In genomic region chr4:7434766-7435150, GRCh38 we compare ENCODE assay signal across 9 cellular contexts. TPM values are rescaled to one million over a fixed set of nuclear protein-coding genes. Genes with fewer than 3 reads are reported as not detected.
DNase-seq lines count a peak whose midpoint lies in the region; ATAC-seq and TF ChIP-seq lines count a peak whose summit lies in the region.
"Had no signal": no experiment of that assay in that cellular context is flagged by ENCODE, and none has a peak within 500 bp of the region (broad histone marks: within the 10 kb centered on the region; RNA-seq: fewer than 3 reads in every experiment).

A gene with protein sequence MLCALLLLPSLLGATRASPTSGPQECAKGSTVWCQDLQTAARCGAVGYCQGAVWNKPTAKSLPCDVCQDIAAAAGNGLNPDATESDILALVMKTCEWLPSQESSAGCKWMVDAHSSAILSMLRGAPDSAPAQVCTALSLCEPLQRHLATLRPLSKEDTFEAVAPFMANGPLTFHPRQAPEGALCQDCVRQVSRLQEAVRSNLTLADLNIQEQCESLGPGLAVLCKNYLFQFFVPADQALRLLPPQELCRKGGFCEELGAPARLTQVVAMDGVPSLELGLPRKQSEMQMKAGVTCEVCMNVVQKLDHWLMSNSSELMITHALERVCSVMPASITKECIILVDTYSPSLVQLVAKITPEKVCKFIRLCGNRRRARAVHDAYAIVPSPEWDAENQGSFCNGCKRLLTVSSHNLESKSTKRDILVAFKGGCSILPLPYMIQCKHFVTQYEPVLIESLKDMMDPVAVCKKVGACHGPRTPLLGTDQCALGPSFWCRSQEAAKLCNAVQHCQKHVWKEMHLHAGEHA (minus strand): TSS chr4:7434930. CDS start chr4:7434879, 51 bp downstream.

- no peak within 1 kb of the TSS for H4K8ac ChIP-seq in IMR-90 (ENCODE audit: low read depth in 2 of 2, low read length in 2 of 2)

- no peaks in the 10 kb centered on the region for H3K36me3 ChIP-seq in IMR-90 (ENCODE audit: control insufficient read depth, insufficient read depth, low read length)

- no peaks in the 10 kb centered on the region for H3K36me3 Mint-ChIP-seq in Calu3 (ENCODE audit: insufficient read depth, unreplicated experiment)
- H3K36me3 Mint-ChIP-seq: activated naive CD4-positive, alpha-beta T cell treated with anti-CD3 and anti-CD28 coated beads, Interleukin-2, amount 10 ng/mL, durations not matched to agents 7 days and 5 days had no signal

- intact Hi-C loops in Calu3 (cut with micrococcal nuclease; ENCODE audit: unreplicated experiment) (no loop called here), IMR-90 (cut with micrococcal nuclease) (no loop called here)

- dilution Hi-C loops in IMR-90 (cut with HindIII; ENCODE audit: low sequenced_read_pairs, unreplicated experiment) = no loop called here

- CTCF ChIA-PET in Calu3 (lab: Charles Lee) (interaction anchor here (1.2 kb wide), 1 partner anchor 15 kb away, joined by 3 read pairs; no protein-coding TSS in a partner anchor), IMR-90 (lab: Yijun Ruan, JAX) (no interaction called here)

- H3K27me3 Mint-ChIP-seq in Calu3 (ENCODE audit: unreplicated experiment) = peaks cover 23% of the 10 kb centered on the region
- H3K27me3 Mint-ChIP-seq: activated naive CD4-positive, alpha-beta T cell treated with anti-CD3 and anti-CD28 coated beads, Interleukin-2, amount 10 ng/mL, durations not matched to agents 7 days and 5 days had no signal

- no peak within 1 kb of the TSS for H3K14ac ChIP-seq in IMR-90 (replicated peaks; ENCODE audit: low read depth, low read length)

- WGBS in IMR-90 (ENCODE audit: extremely low coverage in 2 of 2, insufficient read length in 1 of 2), 2 experiments = 29% methylated on average over 3 of the region's 7 CpGs; no CpG with 5 or more reads in 1 of the 2 experiments

- no peak within 1 kb of the TSS for H3K4me2 ChIP-seq in IMR-90 (ENCODE audit: low read depth, low read length)

- no peak within 1 kb of the TSS for H3K4me3 ChIP-seq in IMR-90 (ENCODE audit: insufficient read depth, low read depth, low read length)

- BruUV-seq in Calu3 (replicated peaks; lab: Mats Ljungman, UMichigan) (no TSS peak), IMR-90 (replicated peaks; lab: Mats Ljungman, UMichigan) (no TSS peak)

- H2BK15ac ChIP-seq in IMR-90 (ENCODE audit: low read depth, low read length) = no peak within 1 kb of the TSS

- H3K4me1 Mint-ChIP-seq in Calu3 (ENCODE audit: low read depth, unreplicated experiment) = peaks cover 25% of the 10 kb centered on the region
- H3K4me1 Mint-ChIP-seq: activated naive CD4-positive, alpha-beta T cell treated with anti-CD3 and anti-CD28 coated beads, Interleukin-2, amount 10 ng/mL, durations not matched to agents 7 days and 5 days had no signal

- no peak within 1 kb of the TSS for H3K56ac ChIP-seq in IMR-90 (ENCODE audit: extremely low read depth, insufficient read depth, low read length)

- H3K23ac ChIP-seq in IMR-90 (ENCODE audit: low read depth, low read length) = no peak within 1 kb of the TSS

- DNase-seq in Calu3 (peak; percentile 71), IMR-90 (peak; percentile 3), dermis blood vessel endothelial cell (peak; percentile 7), mucosa of gallbladder (ENCODE audit: low spot score) (peak; percentile 66), retina (no peak), NCI-H526 treated with DMSO at 0.1 percent for 48 hours (lab: John Stamatoyannopoulos, UW) (no peak)
- DNase-seq in activated CD8-positive, alpha-beta memory T cell treated with anti-CD3 and anti-CD28 coated beads, Interleukin-2, amount 50 U/mL, for 4 hours = no peak
- DNase-seq: activated naive CD4-positive, alpha-beta T cell treated with anti-CD3 and anti-CD28 coated beads, Interleukin-2, amount 10 ng/mL, durations not matched to agents 7 days and 5 days had no signal

- H2AFZ ChIP-seq in IMR-90 (replicated peaks; ENCODE audit: low read length, poor library complexity) = no peak within 1 kb of the TSS

- no peak for TF ChIP-seq RAD21 in IMR-90 (IDR thresholded peaks at IDR 0.05; ENCODE audit: low read length)

- in situ Hi-C loops in IMR-90 (cut with MboI; ENCODE audit: low sequenced_read_pairs) = no loop called here

- H4K91ac ChIP-seq in IMR-90 (ENCODE audit: insufficient read depth, low read depth, low read length) = no peak within 1 kb of the TSS

- no peak within 1 kb of the TSS for H3K9ac ChIP-seq in IMR-90 (ENCODE audit: low read depth, low read length)

- no peak within 1 kb of the TSS for H2BK5ac ChIP-seq in IMR-90 (ENCODE audit: low read depth, low read length, poor library complexity, severe bottlenecking)

- H2AK5ac ChIP-seq in IMR-90 (ENCODE audit: low read depth, low read length) = no peak within 1 kb of the TSS

- H3K79me1 ChIP-seq in IMR-90 (ENCODE audit: low read depth in 1 of 2, low read length in 2 of 2) = no peaks in the 10 kb centered on the region

- ATAC-seq in IMR-90 (ENCODE audit: low read depth) (peak; percentile 72), GM18519 (IDR thresholded peaks at IDR 0.05; ENCODE audit: low FRiP score, unreplicated experiment) (no peak)

- no peaks in the 10 kb centered on the region for H3K9me1 ChIP-seq in IMR-90 (ENCODE audit: insufficient read depth, low read length)

- no peak within 1 kb of the TSS for H3K27ac ChIP-seq in IMR-90 (ENCODE audit: insufficient read depth, low read length)

- TF ChIP-seq CTCF in Calu3 (IDR thresholded peaks at IDR 0.05; ENCODE audit: unreplicated experiment) (no peak), IMR-90 (conservative IDR thresholded peaks at IDR 0.05; ENCODE audit: low read depth, low read length) (no peak)

- TF ChIP-seq POLR2A in IMR-90 (IDR thresholded peaks at IDR 0.05; ENCODE audit: low read depth, low read length) = no peak

- H3K9me3 ChIP-seq in IMR-90 (ENCODE audit: control insufficient read depth, insufficient read depth, low read length) = no peaks in the 10 kb centered on the region

- no peak within 1 kb of the TSS for H2AK9ac ChIP-seq in IMR-90 (replicated peaks; ENCODE audit: low read depth, low read length, poor library complexity)

- H3K18ac ChIP-seq in IMR-90 (ENCODE audit: low read depth, low read length) = no peak within 1 kb of the TSS

- no peak within 1 kb of the TSS for H3K4me3 Mint-ChIP-seq in Calu3 (ENCODE audit: low read depth, unreplicated experiment)
- H3K4me3 Mint-ChIP-seq: activated naive CD4-positive, alpha-beta T cell treated with anti-CD3 and anti-CD28 coated beads, Interleukin-2, amount 10 ng/mL, durations not matched to agents 7 days and 5 days had no signal

- no peak within 1 kb of the TSS for H2BK120ac ChIP-seq in IMR-90 (ENCODE audit: low read depth, low read length)

- no peaks in the 10 kb centered on the region for H3K9me3 Mint-ChIP-seq in Calu3 (ENCODE audit: low read depth, unreplicated experiment)
- H3K9me3 Mint-ChIP-seq: activated naive CD4-positive, alpha-beta T cell treated with anti-CD3 and anti-CD28 coated beads, Interleukin-2, amount 10 ng/mL, durations not matched to agents 7 days and 5 days had no signal

- POLR2A ChIA-PET in IMR-90 (lab: Charles Lee; ENCODE audit: unreplicated experiment) = no interaction called here

- peaks cover 3% of the 10 kb centered on the region for H3K27me3 ChIP-seq in IMR-90 (ENCODE audit: control insufficient read depth, insufficient read depth, low read length)

- H2BK20ac ChIP-seq in IMR-90 (ENCODE audit: low read depth, low read length) = no peak within 1 kb of the TSS

- H3K4ac ChIP-seq in IMR-90 (ENCODE audit: low read depth, low read length) = no peak within 1 kb of the TSS

- H3K27ac Mint-ChIP-seq in Calu3 (ENCODE audit: unreplicated experiment) = no peak within 1 kb of the TSS
- H3K27ac Mint-ChIP-seq: activated naive CD4-positive, alpha-beta T cell treated with anti-CD3 and anti-CD28 coated beads, Interleukin-2, amount 10 ng/mL, durations not matched to agents 7 days and 5 days had no signal

- H4K5ac ChIP-seq in IMR-90 (ENCODE audit: low read depth, low read length) = no peak within 1 kb of the TSS

- no peaks in the 10 kb centered on the region for H3K4me1 ChIP-seq in IMR-90 (ENCODE audit: control insufficient read depth, insufficient read depth, low read length)

- H4K20me1 ChIP-seq in IMR-90 (ENCODE audit: insufficient read depth, low read length) = no peaks in the 10 kb centered on the region

TF ChIP-seq in IMR-90, 13 proteins besides CTCF, POLR2A, EP300 and RAD21 (continues in another document):
- no peak for TF ChIP-seq SMC3 (IDR thresholded peaks at IDR 0.05; ENCODE audit: low read depth, low read length)
- TF ChIP-seq ELK1 (IDR thresholded peaks at IDR 0.05; ENCODE audit: borderline replicate concordance, low read depth, low read length) = no peak
- TF ChIP-seq CEBPB (IDR thresholded peaks at IDR 0.05; ENCODE audit: low read depth, low read length) = no peak
- no peak for TF ChIP-seq MAZ (IDR thresholded peaks at IDR 0.05; ENCODE audit: borderline replicate concordance, low read depth, low read length)
- TF ChIP-seq, protein P1, sequence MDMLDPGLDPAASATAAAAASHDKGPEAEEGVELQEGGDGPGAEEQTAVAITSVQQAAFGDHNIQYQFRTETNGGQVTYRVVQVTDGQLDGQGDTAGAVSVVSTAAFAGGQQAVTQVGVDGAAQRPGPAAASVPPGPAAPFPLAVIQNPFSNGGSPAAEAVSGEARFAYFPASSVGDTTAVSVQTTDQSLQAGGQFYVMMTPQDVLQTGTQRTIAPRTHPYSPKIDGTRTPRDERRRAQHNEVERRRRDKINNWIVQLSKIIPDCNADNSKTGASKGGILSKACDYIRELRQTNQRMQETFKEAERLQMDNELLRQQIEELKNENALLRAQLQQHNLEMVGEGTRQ (IDR thresholded peaks at IDR 0.05; ENCODE audit: low read depth, low read length) = no peak
- no peak for TF ChIP-seq BHLHE40 (IDR thresholded peaks at IDR 0.05; ENCODE audit: low read depth, low read length)
- TF ChIP-seq FOS (IDR thresholded peaks at IDR 0.05; ENCODE audit: low read depth, low read length) = no peak
- no peak for TF ChIP-seq RFX5 (IDR thresholded peaks at IDR 0.05; ENCODE audit: low read depth, low read length)
- TF ChIP-seq NFE2L2 (IDR thresholded peaks at IDR 0.05; ENCODE audit: low read depth, low read length) = no peak
- TF ChIP-seq RCOR1 (IDR thresholded peaks at IDR 0.05; ENCODE audit: insufficient replicate concordance, low read length) = no peak

RNA-seq across cellular contexts. Expression of the gene that starts here (rescaled TPM):
- not detected in 2 replicates for total RNA-seq in Calu3 (2022)
- not detected in 2 replicates for total RNA-seq in IMR-90 (2012; rRNA removed)
- not detected in 2 replicates for polyA plus RNA-seq in IMR-90 (2012; rRNA removed)
- polyA plus RNA-seq in IMR-90 (2012; cell fraction: cytosol; rRNA removed) = not detected in 2 replicates
- polyA plus RNA-seq in IMR-90 (2012; cell fraction: nucleus; rRNA removed; ENCODE audit: low replicate concordance) = not detected in 2 replicates
- total RNA-seq in dermis blood vessel endothelial cell = not detected in 2 replicates
- total RNA-seq in mucosa of gallbladder = not detected

Comparison
In these comparisons a context has a peak if more than half of its experiments do, and no peak if none do; other contexts are left out.
1. Peak in DNase-seq in Calu3; RNA of the gene not detected or under 1 TPM.
2. Peak in DNase-seq and ATAC-seq in IMR-90; RNA of the gene not detected or under 1 TPM.
3. Peak in DNase-seq in dermis blood vessel endothelial cell; RNA of the gene not detected or under 1 TPM.
4. Peak in DNase-seq in mucosa of gallbladder; RNA of the gene not detected or under 1 TPM.